9 cellular contexts compared by ENCODE assay signal in genomic region chr16:2296662-2297505, GRCh38. TPM values are rescaled to one million over a fixed set of nuclear protein-coding genes. Genes with fewer than 3 reads are reported as not detected.
A peak's percentile ranks its signal among the peaks of the same experiment; 100 is the strongest.
DNase-seq lines count a peak whose midpoint lies in the region; ATAC-seq and TF ChIP-seq lines count a peak whose summit lies in the region.
"Had no signal": no experiment of that assay in that cellular context is flagged by ENCODE, and none has a peak within 500 bp of the region (broad histone marks: within the 10 kb centered on the region; RNA-seq: fewer than 3 reads in every experiment).

No MANE protein-coding gene starts in this region.

- H3K4me3 Mint-ChIP-seq in naive thymus-derived CD4-positive, alpha-beta T cell = no peak overlapping the region
- H3K4me3 Mint-ChIP-seq: CD4-positive, CD25-positive, alpha-beta regulatory T cell had no signal

- CTCF ChIA-PET in naive thymus-derived CD4-positive, alpha-beta T cell (lab: Charles Lee) = no interaction called here

- no peaks in the 10 kb centered on the region for H3K4me1 ChIP-seq in naive thymus-derived CD4-positive, alpha-beta T cell (ENCODE audit: control insufficient read depth in 2 of 2, insufficient read depth in 2 of 2, low read length in 2 of 2)

- H3K27ac ChIP-seq in naive thymus-derived CD4-positive, alpha-beta T cell (ENCODE audit: low read depth, low read length) = no peak overlapping the region

- no peaks in the 10 kb centered on the region for H3K9me3 ChIP-seq in naive thymus-derived CD4-positive, alpha-beta T cell (ENCODE audit: control insufficient read depth in 2 of 3, low read length in 3 of 3)

- DNase-seq in NCI-H2196 (lab: John Stamatoyannopoulos, UW; ENCODE audit: unreplicated experiment) (peak; percentile 16), NCI-H2196 treated with DMSO at 0.1 percent for 48 hours (lab: John Stamatoyannopoulos, UW; ENCODE audit: unreplicated experiment) (no peak), choroid plexus epithelial cell (ENCODE audit: low read depth) (peak; percentile 33), RKO (ENCODE audit: low spot score) (no peak)
- DNase-seq in naive thymus-derived CD4-positive, alpha-beta T cell = peak in 1 of 9 donors; percentile 3
- DNase-seq: CD4-positive, CD25-positive, alpha-beta regulatory T cell had no signal

- peaks cover 0 to 6% (median 0%) of the 10 kb centered on the region in 7 donors for H3K4me1 Mint-ChIP-seq in naive thymus-derived CD4-positive, alpha-beta T cell
- H3K4me1 Mint-ChIP-seq: CD4-positive, CD25-positive, alpha-beta regulatory T cell had no signal

- H3K9me3 Mint-ChIP-seq in naive thymus-derived CD4-positive, alpha-beta T cell = no peaks in the 10 kb centered on the region
- H3K9me3 Mint-ChIP-seq: CD4-positive, CD25-positive, alpha-beta regulatory T cell had no signal

- no peaks in the 10 kb centered on the region for H3K27me3 ChIP-seq in naive thymus-derived CD4-positive, alpha-beta T cell (ENCODE audit: control insufficient read depth in 2 of 2, insufficient read depth in 2 of 2, low read length in 2 of 2)

- no peak overlapping the region for H3K27ac Mint-ChIP-seq in naive thymus-derived CD4-positive, alpha-beta T cell
- H3K27ac Mint-ChIP-seq: CD4-positive, CD25-positive, alpha-beta regulatory T cell had no signal

- POLR2A ChIA-PET in naive thymus-derived CD4-positive, alpha-beta T cell (lab: Charles Lee) = no interaction called here

- H3K4me3 ChIP-seq in choroid plexus epithelial cell (ENCODE audit: low read depth, low read length) = no peak overlapping the region
- no peak overlapping the region for H3K4me3 ChIP-seq in naive thymus-derived CD4-positive, alpha-beta T cell (ENCODE audit: low read length)

- peak; percentile 44 for ATAC-seq in naive thymus-derived CD4-positive, alpha-beta T cell
- ATAC-seq in GM21423 (IDR thresholded peaks at IDR 0.05; ENCODE audit: unreplicated experiment) = no peak
- ATAC-seq in HG02623 (IDR thresholded peaks at IDR 0.05; ENCODE audit: unreplicated experiment) = no peak

- H3K36me3 Mint-ChIP-seq in naive thymus-derived CD4-positive, alpha-beta T cell = no peaks in the 10 kb centered on the region
- H3K36me3 Mint-ChIP-seq: CD4-positive, CD25-positive, alpha-beta regulatory T cell had no signal

- H3K36me3 ChIP-seq in naive thymus-derived CD4-positive, alpha-beta T cell (ENCODE audit: control insufficient read depth in 2 of 3, insufficient read depth in 3 of 3, low read length in 3 of 3) = no peaks in the 10 kb centered on the region

- intact Hi-C loops in naive thymus-derived CD4-positive, alpha-beta T cell (cut with micrococcal nuclease) = no loop called here

- TF ChIP-seq CTCF in LNCAP (IDR thresholded peaks at IDR 0.05) (peak; percentile 63), choroid plexus epithelial cell (conservative IDR thresholded peaks at IDR 0.05; ENCODE audit: low read depth, low read length) (peak; percentile 63)

- H3K27me3 Mint-ChIP-seq in naive thymus-derived CD4-positive, alpha-beta T cell = no peaks in the 10 kb centered on the region
- H3K27me3 Mint-ChIP-seq: CD4-positive, CD25-positive, alpha-beta regulatory T cell had no signal

RNA-seq across cellular contexts. Expression of gene RNPS1, which starts 29.0 kb away (rescaled TPM):
- total RNA-seq in naive thymus-derived CD4-positive, alpha-beta T cell = 100 to 1,000 TPM; 136 to 250 (median 220) TPM
- polyA plus RNA-seq in naive thymus-derived CD4-positive, alpha-beta T cell = 100 to 1,000 TPM; 199 to 293 TPM

RNA-seq across cellular contexts. Expression of gene ABCA3, which starts 43.6 kb away (rescaled TPM):
- 10 to 100 TPM in 1 of 5 experiments, 1 to 10 TPM in 4; 7.0 to 10.0 (median 8.1) TPM for total RNA-seq in naive thymus-derived CD4-positive, alpha-beta T cell
- polyA plus RNA-seq in naive thymus-derived CD4-positive, alpha-beta T cell = 1 to 10 TPM; 1.7 to 1.8 TPM

RNA-seq across cellular contexts. Expression of gene ECI1, which starts 45.5 kb away (rescaled TPM):
- 10 to 100 TPM; 19.9 to 29.3 (median 26.8) TPM for total RNA-seq in naive thymus-derived CD4-positive, alpha-beta T cell
- polyA plus RNA-seq in naive thymus-derived CD4-positive, alpha-beta T cell = 10 to 100 TPM; 39.9 to 44.2 TPM

Comparison
In these comparisons a context has a peak if more than half of its experiments do, and no peak if none do; other contexts are left out.
1. DNase-seq: peak in NCI-H2196 (single experiment) and choroid plexus epithelial cell (single experiment); none in NCI-H2196 treated with DMSO at 0.1 percent for 48 hours (single experiment) and RKO (single experiment).